9 cellular contexts compared by ENCODE assay signal in the genomic region with DNA sequence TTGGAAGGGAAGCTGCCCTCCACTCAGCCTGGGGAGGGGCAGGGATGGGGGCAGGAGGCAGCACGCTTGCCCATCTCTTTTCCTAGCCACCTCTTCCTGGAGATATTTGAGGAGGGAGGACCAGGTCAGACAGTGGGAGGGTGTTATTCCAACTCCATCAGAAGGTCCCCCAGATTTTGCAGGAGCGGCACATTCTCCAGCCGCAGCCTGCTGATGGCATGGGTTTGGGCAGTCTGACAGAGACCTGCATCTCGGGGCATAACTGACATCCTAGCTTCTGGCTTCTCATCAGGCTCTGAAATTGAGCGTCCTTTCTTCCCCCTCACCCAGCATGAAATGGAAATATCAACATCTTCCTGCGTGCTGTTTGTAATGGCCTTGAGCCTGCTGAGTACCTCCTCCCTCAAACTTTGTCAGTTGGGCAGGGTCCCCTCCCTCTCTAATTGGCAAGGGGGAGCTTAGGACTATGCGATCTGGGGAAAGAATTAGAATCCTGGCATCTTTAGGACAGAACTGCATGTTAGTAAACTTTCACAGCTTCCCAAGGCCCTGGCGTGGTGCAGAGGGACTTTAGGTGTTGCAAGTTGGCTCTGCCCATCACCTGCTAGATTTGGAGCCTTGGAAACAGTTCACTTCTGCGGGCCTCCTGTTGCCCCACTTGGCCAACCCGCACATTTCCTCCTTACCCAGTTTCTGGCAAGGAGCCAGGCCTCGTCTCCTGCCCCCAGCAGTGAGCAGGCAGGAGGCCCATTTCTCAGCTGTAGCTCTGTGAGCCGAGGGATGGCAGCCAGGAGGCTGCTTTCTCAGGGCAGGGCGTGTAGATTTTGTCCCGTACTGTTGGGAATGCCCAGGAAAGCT. TPM values are rescaled to one million over a fixed set of nuclear protein-coding genes. Genes with fewer than 3 reads are reported as not detected.
DNase-seq lines count a peak whose midpoint lies in the region; ATAC-seq and TF ChIP-seq lines count a peak whose summit lies in the region.
"Had no signal": no experiment of that assay in that cellular context is flagged by ENCODE, and none has a peak within 500 bp of the region (broad histone marks: within the 10 kb centered on the region; RNA-seq: fewer than 3 reads in every experiment).

No MANE protein-coding gene starts in this region.

- peaks cover 0 to 1% (median 0%) of the 10 kb centered on the region in 8 donors for H3K9me3 Mint-ChIP-seq in CD4-positive, alpha-beta memory T cell
- H3K9me3 Mint-ChIP-seq in central memory CD8-positive, alpha-beta T cell: no peaks in the 10 kb centered on the region

- no peaks in the 10 kb centered on the region for H3K27me3 Mint-ChIP-seq in CD4-positive, alpha-beta memory T cell
- H3K27me3 Mint-ChIP-seq in central memory CD8-positive, alpha-beta T cell: peaks cover 8% of the 10 kb centered on the region

- H3K4me1 ChIP-seq in CD4-positive, alpha-beta memory T cell (ENCODE audit: insufficient read depth, low read length): peaks cover 33% of the 10 kb centered on the region
- H3K4me1 ChIP-seq in tibial artery: peaks cover 0 to 53% (median 39%) of the 10 kb centered on the region in 4 donors

- H3K27ac Mint-ChIP-seq in CD4-positive, alpha-beta memory T cell: peak overlapping the region; percentile 53 to 91 (median 88)
- H3K27ac Mint-ChIP-seq in central memory CD8-positive, alpha-beta T cell (ENCODE audit: low read depth): peak overlapping the region; percentile 61

- H3K36me3 Mint-ChIP-seq in CD4-positive, alpha-beta memory T cell: peaks cover 0 to 4% of the 10 kb centered on the region in 2 donors
- H3K36me3 Mint-ChIP-seq in central memory CD8-positive, alpha-beta T cell (ENCODE audit: insufficient read depth): peaks cover 6% of the 10 kb centered on the region

- POLR2A ChIA-PET in CD4-positive, alpha-beta memory T cell (lab: Charles Lee; ENCODE audit: partially characterized antibody): interaction anchor here (0.6 to 2.4 kb wide), 6 partner anchors 9 to 106 kb away, joined by 3 to 12 read pairs (median 4); no protein-coding TSS in a partner anchor

- TF ChIP-seq CTCF in tibial artery (IDR thresholded peaks at IDR 0.05): no peak

- peak; percentile 57 for ATAC-seq in central memory CD8-positive, alpha-beta T cell (replicated peaks; ENCODE audit: extremely low read depth, poor library complexity, severe bottlenecking)
- no peak for ATAC-seq in GM21528 (IDR thresholded peaks at IDR 0.05; ENCODE audit: low FRiP score, unreplicated experiment)

- H3K4me1 Mint-ChIP-seq in CD4-positive, alpha-beta memory T cell: peaks cover 12 to 54% (median 33%) of the 10 kb centered on the region in 4 donors
- H3K4me1 Mint-ChIP-seq in central memory CD8-positive, alpha-beta T cell: peaks cover 46% of the 10 kb centered on the region

- intact Hi-C loops in CD4-positive, alpha-beta memory T cell (cut with micrococcal nuclease): loop anchor here (1.0 to 10.0 kb wide), 3 partner anchors 38 to 108 kb away; no protein-coding TSS in a partner anchor
- intact Hi-C loops in tibial artery (cut with DNase I; ENCODE audit: low total_unique reads): no loop called here

- no peaks in the 10 kb centered on the region for H3K36me3 ChIP-seq in CD4-positive, alpha-beta memory T cell (ENCODE audit: insufficient read depth, low read length)
- H3K36me3 ChIP-seq in tibial artery: no peaks in the 10 kb centered on the region
- H3K36me3 ChIP-seq: left lung had no signal

- CTCF ChIA-PET in CD4-positive, alpha-beta memory T cell (lab: Charles Lee; ENCODE audit: partially characterized antibody): interaction anchor here (0.7 to 2.8 kb wide), 6 partner anchors 9 to 121 kb away, joined by 3 to 10 read pairs (median 4); no protein-coding TSS in a partner anchor

- no peaks in the 10 kb centered on the region for H3K9me3 ChIP-seq in CD4-positive, alpha-beta memory T cell (ENCODE audit: control insufficient read depth in 1 of 2, low read length in 2 of 2)
- no peaks in the 10 kb centered on the region for H3K9me3 ChIP-seq in tibial artery
- H3K9me3 ChIP-seq: left lung had no signal

- H3K27ac ChIP-seq in CD4-positive, alpha-beta memory T cell (ENCODE audit: low read depth, low read length): no peak overlapping the region
- peak overlapping the region; percentile 24 to 25 for H3K27ac ChIP-seq in tibial artery
- H3K27ac ChIP-seq: left lung had no signal

- H3K27me3 ChIP-seq in CD4-positive, alpha-beta memory T cell (ENCODE audit: insufficient read depth, low read length): no peaks in the 10 kb centered on the region
- H3K27me3 ChIP-seq in tibial artery: peaks cover 0 to 10% of the 10 kb centered on the region in 2 donors

- peak overlapping the region; percentile 12 to 90 (median 74) for H3K4me3 Mint-ChIP-seq in CD4-positive, alpha-beta memory T cell
- H3K4me3 Mint-ChIP-seq in central memory CD8-positive, alpha-beta T cell: peak overlapping the region; percentile 81

- DNase-seq in CD4-positive, alpha-beta memory T cell: peak; percentile 69 to 78 (median 74)
- peak; percentile 89 for DNase-seq in Jurkat, Clone E6-1 (ENCODE audit: low read depth, low spot score)
- peak; percentile 54 for DNase-seq in T-helper 22 cell (ENCODE audit: low read depth)
- DNase-seq in central memory CD8-positive, alpha-beta T cell (ENCODE audit: low spot score in 2 of 2): peak; percentile 45 to 61
- DNase-seq in mucosa of gallbladder (ENCODE audit: low spot score): peak; percentile 53
- no peak for DNase-seq in tibial artery
- no peak for DNase-seq in iPS-NIHi11 (ENCODE audit: low spot score)

- H3K4me3 ChIP-seq in CD4-positive, alpha-beta memory T cell (ENCODE audit: low read length in 2 of 2): no peak overlapping the region
- H3K4me3 ChIP-seq in Jurkat, Clone E6-1 (ENCODE audit: low read length): peak overlapping the region; percentile 76
- H3K4me3 ChIP-seq in tibial artery: no peak overlapping the region

RNA-seq across cellular contexts. Expression of a gene that starts 2.2 kb away (rescaled TPM):
- 10 to 100 TPM; 24.1 to 24.3 TPM for total RNA-seq in CD4-positive, alpha-beta memory T cell
- polyA plus RNA-seq in CD4-positive, alpha-beta memory T cell: 10 to 100 TPM; 32.5 to 40.8 TPM
- polyA plus RNA-seq in Jurkat, Clone E6-1 (2012; ENCODE audit: insufficient read depth, insufficient read length): 120 TPM
- 195 TPM for total RNA-seq in mucosa of gallbladder

RNA-seq across cellular contexts. Expression of a gene that starts 58.1 kb away (rescaled TPM):
- total RNA-seq in CD4-positive, alpha-beta memory T cell: 1 to 10 TPM; 8.1 to 8.3 TPM
- 1 to 10 TPM in 1 of 2 donors, not detected in 1; 2.4 TPM for polyA plus RNA-seq in CD4-positive, alpha-beta memory T cell
- polyA plus RNA-seq in Jurkat, Clone E6-1 (2012; ENCODE audit: insufficient read depth, insufficient read length): not detected
- 0.37 TPM for total RNA-seq in mucosa of gallbladder

Comparison
In these comparisons a context has a peak if more than half of its experiments do, and no peak if none do; other contexts are left out.
1. DNase-seq: peak in CD4-positive, alpha-beta memory T cell (5 of 5), Jurkat, Clone E6-1 (single experiment), T-helper 22 cell (single experiment), central memory CD8-positive, alpha-beta T cell (2 of 2) and mucosa of gallbladder (single experiment); none in tibial artery (0 of 2) and iPS-NIHi11 (single experiment).